ENCODE assay signal across 35 cellular contexts in the genomic region with DNA sequence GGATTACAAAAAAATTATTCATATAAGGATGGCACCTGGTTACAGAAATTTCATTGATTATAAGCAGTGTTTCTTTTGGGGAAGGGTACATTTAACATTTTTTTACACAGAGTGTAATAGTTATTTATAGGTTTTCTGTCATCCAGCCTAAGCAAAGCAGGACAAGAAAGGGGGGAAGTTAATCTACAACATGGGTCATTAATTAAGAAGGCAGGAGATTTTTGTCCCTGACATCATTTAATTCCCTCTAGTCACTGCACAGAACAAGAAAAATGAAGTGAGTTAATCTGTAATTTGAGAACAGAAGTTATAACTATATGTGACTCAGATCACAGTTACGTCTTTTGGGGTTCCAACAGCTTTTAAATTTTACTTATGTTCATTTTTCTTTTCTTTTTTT.
"Had no signal": no experiment of that assay in that cellular context is flagged by ENCODE, and none has a peak within 500 bp of the region (broad histone marks: within the 10 kb centered on the region; RNA-seq: fewer than 3 reads in every experiment).

No MANE protein-coding gene starts in this region.

- H3K27ac Mint-ChIP-seq: activated CD4-positive, alpha-beta memory T cell treated with anti-CD3 and anti-CD28 coated beads, Interleukin-2, amount 10 ng/mL, durations not matched to agents 7 days and 5 days; activated CD8-positive, alpha-beta memory T cell treated with anti-CD3 and anti-CD28 coated beads, Interleukin-2, amount 10 ng/mL, durations not matched to agents 7 days and 5 days; activated naive CD8-positive, alpha-beta T cell treated with anti-CD3 and anti-CD28 coated beads for 36 hours; IgD-negative memory B cell had no signal

- H3K4me1 ChIP-seq: breast epithelium, Peyer's patch had no signal

- H3K27ac ChIP-seq: breast epithelium, Peyer's patch, VCaP had no signal

- H3K9me3 ChIP-seq: Peyer's patch had no signal

- H3K9me3 Mint-ChIP-seq: activated CD4-positive, alpha-beta memory T cell treated with anti-CD3 and anti-CD28 coated beads, Interleukin-2, amount 10 ng/mL, durations not matched to agents 7 days and 5 days had no signal

- H3K36me3 ChIP-seq: breast epithelium, Peyer's patch had no signal

- H3K27me3 ChIP-seq: breast epithelium, Peyer's patch had no signal

- H3K4me3 Mint-ChIP-seq: activated CD4-positive, alpha-beta memory T cell treated with anti-CD3 and anti-CD28 coated beads, Interleukin-2, amount 10 ng/mL, durations not matched to agents 7 days and 5 days; activated CD8-positive, alpha-beta memory T cell treated with anti-CD3 and anti-CD28 coated beads, Interleukin-2, amount 10 ng/mL, durations not matched to agents 7 days and 5 days; activated naive CD8-positive, alpha-beta T cell treated with anti-CD3 and anti-CD28 coated beads for 36 hours; IgD-negative memory B cell had no signal

- DNase-seq: activated CD4-positive, alpha-beta memory T cell treated with anti-CD3 and anti-CD28 coated beads, Interleukin-2, amount 10 ng/mL, durations not matched to agents 7 days and 5 days; activated CD4-positive, alpha-beta T cell treated with anti-CD3 and anti-CD28 coated beads for 1 hour; activated CD4-positive, alpha-beta T cell treated with anti-CD3 and anti-CD28 coated beads for 48 hours; activated CD4-positive, CD25-positive, alpha-beta regulatory T cell; activated CD8-positive, alpha-beta memory T cell treated with anti-CD3 and anti-CD28 coated beads for 24 hours; activated CD8-positive, alpha-beta memory T cell treated with anti-CD3 and anti-CD28 coated beads, Interleukin-2, amount 10 ng/mL, durations not matched to agents 7 days and 5 days; activated CD8-positive, alpha-beta memory T cell treated with anti-CD3 and anti-CD28 coated beads, Interleukin-2, amount 50 U/mL, for 48 hours; activated effector memory CD4-positive, alpha-beta T cell treated with Interleukin-2 at 50 U/mL for 16 hours; activated naive CD4-positive, alpha-beta T cell treated with anti-CD3 and anti-CD28 coated beads, Interleukin-2, amount 50 U/mL, for 16 hours; activated naive CD8-positive, alpha-beta T cell treated with anti-CD3 and anti-CD28 coated beads for 36 hours; activated T-cell treated with anti-CD3 and anti-CD28 coated beads, Interleukin-2, amount 50 U/mL, for 48 hours; amniotic stem cell; aorta; cerebellar nuclear complex; Karpas-422; KBM-7; NCI-H1105; NCI-H1417 treated with DMSO at 0.1 percent for 48 hours; NCI-H187 treated with DMSO at 0.1 percent for 48 hours; NCI-H2081 treated with DMSO at 0.1 percent for 48 hours; NCI-H2171 treated with DMSO at 0.1 percent for 48 hours; NCI-H226; NCI-H446 treated with DMSO at 0.1 percent for 48 hours; NCI-H69; NK-92 treated with Interleukin-12 subunit alpha and Interleukin-12 subunit beta, amount 100 ng/mL, for 24 hours; PC-3; Peyer's patch; RPMI8226; SW 1271; T-helper 1 cell; T-helper 2 cell; T-helper 9 cell had no signal

- H3K4me3 ChIP-seq: breast epithelium, Peyer's patch had no signal

- H3K4me1 Mint-ChIP-seq: activated CD4-positive, alpha-beta memory T cell treated with anti-CD3 and anti-CD28 coated beads, Interleukin-2, amount 10 ng/mL, durations not matched to agents 7 days and 5 days; activated CD8-positive, alpha-beta memory T cell treated with anti-CD3 and anti-CD28 coated beads, Interleukin-2, amount 10 ng/mL, durations not matched to agents 7 days and 5 days had no signal

- H3K36me3 Mint-ChIP-seq: activated CD8-positive, alpha-beta memory T cell treated with anti-CD3 and anti-CD28 coated beads, Interleukin-2, amount 10 ng/mL, durations not matched to agents 7 days and 5 days; activated naive CD8-positive, alpha-beta T cell treated with anti-CD3 and anti-CD28 coated beads for 36 hours; IgD-negative memory B cell had no signal
